ENCODE assay signal across 10 cellular contexts in genomic region chr19:35755160-35755549, GRCh38. TPM values are rescaled to one million over a fixed set of nuclear protein-coding genes. Genes with fewer than 3 reads are reported as not detected.
DNase-seq lines count a peak whose midpoint lies in the region; TF ChIP-seq lines count a peak whose summit lies in the region.
"Had no signal": no experiment of that assay in that cellular context is flagged by ENCODE, and none has a peak within 500 bp of the region (broad histone marks: within the 10 kb centered on the region; RNA-seq: fewer than 3 reads in every experiment).

No MANE protein-coding gene starts in this region.

- peaks cover 31% of the 10 kb centered on the region for H3K4me1 Mint-ChIP-seq in activated naive CD4-positive, alpha-beta T cell treated with anti-CD3 and anti-CD28 coated beads, Interleukin-2, amount 50 U/mL, for 24 hours
- H3K4me1 Mint-ChIP-seq in activated naive CD4-positive, alpha-beta T cell treated with anti-CD3 and anti-CD28 coated beads for 36 hours (ENCODE audit: low read depth) = peaks cover 20% of the 10 kb centered on the region
- H3K4me1 Mint-ChIP-seq in dendritic cell treated with granulocyte-macrophage colony-stimulating factor and Interleukin-4, amounts not matched to agents 40 ng/mL and 50 ng/mL, for 4 days (ENCODE audit: low read depth) = peaks cover 54% of the 10 kb centered on the region

- intact Hi-C loops in activated naive CD4-positive, alpha-beta T cell treated with anti-CD3 and anti-CD28 coated beads for 36 hours (cut with micrococcal nuclease) = no loop called here
- intact Hi-C loops in dendritic cell treated with granulocyte-macrophage colony-stimulating factor and Interleukin-4, amounts not matched to agents 40 ng/mL and 50 ng/mL, for 4 days (cut with micrococcal nuclease) = no loop called here
- intact Hi-C loops in transverse colon (cut with DNase I; ENCODE audit: low total_unique reads) = no loop called here

- H3K4me1 ChIP-seq in mucosa of rectum (ENCODE audit: control insufficient read depth in 2 of 2, insufficient read depth in 2 of 2, low read length in 2 of 2) (peaks cover 28% of the 10 kb centered on the region in 2 donors), transverse colon (peaks cover 16 to 42% (median 40%) of the 10 kb centered on the region in 4 donors)

- CTCF ChIA-PET in activated naive CD4-positive, alpha-beta T cell treated with anti-CD3 and anti-CD28 coated beads for 36 hours (lab: Charles Lee) = no interaction called here

- in situ Hi-C loops in transverse colon (cut with MboI; ENCODE audit: low pct_ligation_motif_present in 1 of 4, low pct_unique_long_range_greater_than_20kb in 1 of 4, low sequenced_read_pairs in 3 of 4) = no loop called here

- H3K27ac ChIP-seq in mucosa of rectum (ENCODE audit: low read depth in 2 of 2, low read length in 2 of 2) (peak overlapping the region; percentile 59 to 97), transverse colon (peak overlapping the region; percentile 96 to 99 (median 97))

- peaks cover 7% of the 10 kb centered on the region for H3K27me3 Mint-ChIP-seq in activated naive CD4-positive, alpha-beta T cell treated with anti-CD3 and anti-CD28 coated beads, Interleukin-2, amount 50 U/mL, for 24 hours
- H3K27me3 Mint-ChIP-seq in activated naive CD4-positive, alpha-beta T cell treated with anti-CD3 and anti-CD28 coated beads for 36 hours (ENCODE audit: low read depth) = peaks cover 8% of the 10 kb centered on the region
- H3K27me3 Mint-ChIP-seq in dendritic cell treated with granulocyte-macrophage colony-stimulating factor and Interleukin-4, amounts not matched to agents 40 ng/mL and 50 ng/mL, for 4 days = peaks cover 30% of the 10 kb centered on the region

- H3K9ac ChIP-seq in mucosa of rectum (ENCODE audit: low read depth in 1 of 2, low read length in 2 of 2) = peak overlapping the region in 1 of 2 donors; percentile 47

- peaks cover 4% of the 10 kb centered on the region for H3K36me3 Mint-ChIP-seq in activated naive CD4-positive, alpha-beta T cell treated with anti-CD3 and anti-CD28 coated beads, Interleukin-2, amount 50 U/mL, for 24 hours
- H3K36me3 Mint-ChIP-seq in activated naive CD4-positive, alpha-beta T cell treated with anti-CD3 and anti-CD28 coated beads for 36 hours (ENCODE audit: low read depth) = peaks cover 19% of the 10 kb centered on the region
- peaks cover 68% of the 10 kb centered on the region for H3K36me3 Mint-ChIP-seq in dendritic cell treated with granulocyte-macrophage colony-stimulating factor and Interleukin-4, amounts not matched to agents 40 ng/mL and 50 ng/mL, for 4 days (ENCODE audit: low read depth)

- no peaks in the 10 kb centered on the region for H3K9me3 Mint-ChIP-seq in activated naive CD4-positive, alpha-beta T cell treated with anti-CD3 and anti-CD28 coated beads, Interleukin-2, amount 50 U/mL, for 24 hours
- H3K9me3 Mint-ChIP-seq in activated naive CD4-positive, alpha-beta T cell treated with anti-CD3 and anti-CD28 coated beads for 36 hours = no peaks in the 10 kb centered on the region
- no peaks in the 10 kb centered on the region for H3K9me3 Mint-ChIP-seq in dendritic cell treated with granulocyte-macrophage colony-stimulating factor and Interleukin-4, amounts not matched to agents 40 ng/mL and 50 ng/mL, for 4 days

- H3K4me3 Mint-ChIP-seq in activated naive CD4-positive, alpha-beta T cell treated with anti-CD3 and anti-CD28 coated beads, Interleukin-2, amount 50 U/mL, for 24 hours = peak overlapping the region; percentile 36
- H3K4me3 Mint-ChIP-seq in activated naive CD4-positive, alpha-beta T cell treated with anti-CD3 and anti-CD28 coated beads for 36 hours = no peak overlapping the region
- H3K4me3 Mint-ChIP-seq in dendritic cell treated with granulocyte-macrophage colony-stimulating factor and Interleukin-4, amounts not matched to agents 40 ng/mL and 50 ng/mL, for 4 days = peak overlapping the region; percentile 51

- no peaks in the 10 kb centered on the region for H3K9me3 ChIP-seq in mucosa of rectum (ENCODE audit: control insufficient read depth in 2 of 2, low read length in 2 of 2)
- H3K9me3 ChIP-seq in transverse colon = no peaks in the 10 kb centered on the region

- 42 to 47% methylated on average over 5 to 15 of the region's 16 CpGs for WGBS in transverse colon (ENCODE audit: low coverage in 1 of 2), 2 donors

- H3K4me3 ChIP-seq in mucosa of rectum (ENCODE audit: low read length in 2 of 2) (peak overlapping the region; percentile 48 to 56), transverse colon (peak overlapping the region in 3 of 4 donors; percentile 35 to 92 (median 90))

- TF ChIP-seq POLR2A in transverse colon (IDR thresholded peaks at IDR 0.05) = no peak

- no peak for TF ChIP-seq EP300 in transverse colon (IDR thresholded peaks at IDR 0.05; ENCODE audit: low read depth)

- no peak for TF ChIP-seq CTCF in transverse colon (IDR thresholded peaks at IDR 0.05)

- peaks cover 15 to 18% of the 10 kb centered on the region in 2 donors for H3K36me3 ChIP-seq in mucosa of rectum (ENCODE audit: control insufficient read depth in 2 of 2, insufficient read depth in 2 of 2, low read length in 2 of 2)
- peaks cover 0 to 14% (median 3%) of the 10 kb centered on the region in 4 donors for H3K36me3 ChIP-seq in transverse colon

- peak overlapping the region; percentile 76 for H3K27ac Mint-ChIP-seq in activated naive CD4-positive, alpha-beta T cell treated with anti-CD3 and anti-CD28 coated beads, Interleukin-2, amount 50 U/mL, for 24 hours
- H3K27ac Mint-ChIP-seq in activated naive CD4-positive, alpha-beta T cell treated with anti-CD3 and anti-CD28 coated beads for 36 hours = no peak overlapping the region
- peak overlapping the region; percentile 25 for H3K27ac Mint-ChIP-seq in dendritic cell treated with granulocyte-macrophage colony-stimulating factor and Interleukin-4, amounts not matched to agents 40 ng/mL and 50 ng/mL, for 4 days

- no peak for DNase-seq in activated naive CD4-positive, alpha-beta T cell treated with anti-CD3 and anti-CD28 coated beads for 36 hours
- DNase-seq in transverse colon (no peak), NCI-H2029 treated with DMSO at 0.1 percent for 48 hours (lab: John Stamatoyannopoulos, UW) (no peak), AML-193 (lab: John Stamatoyannopoulos, UW) (no peak), NCI-H2029 (lab: John Stamatoyannopoulos, UW) (no peak)
- DNase-seq: occipital lobe, OCI-M1 had no signal

- H3K27me3 ChIP-seq in mucosa of rectum (ENCODE audit: control insufficient read depth in 2 of 2, insufficient read depth in 2 of 2, low read length in 2 of 2) (peaks cover 0 to 3% of the 10 kb centered on the region in 2 donors), transverse colon (peaks cover 3% of the 10 kb centered on the region)

RNA-seq across cellular contexts. Expression of gene HSPB6, which starts 1.7 kb away (rescaled TPM):
- under 1 TPM; 0.40 to 0.55 TPM for total RNA-seq in activated naive CD4-positive, alpha-beta T cell treated with anti-CD3 and anti-CD28 coated beads for 36 hours
- total RNA-seq in transverse colon = 100 to 1,000 TPM in 1 of 4 donors, 10 to 100 TPM in 3; 22.3 to 185 (median 43.9) TPM

RNA-seq across cellular contexts. Expression of gene PROSER3, which starts 2.8 kb away (rescaled TPM):
- 10 to 100 TPM; 45.3 to 47.4 TPM for total RNA-seq in activated naive CD4-positive, alpha-beta T cell treated with anti-CD3 and anti-CD28 coated beads for 36 hours
- total RNA-seq in transverse colon = 10 to 100 TPM in 2 of 4 donors, 1 to 10 TPM in 2; 9.2 to 42.8 (median 24.6) TPM

RNA-seq across cellular contexts. Expression of gene LIN37, which starts 6.8 kb away (rescaled TPM):
- total RNA-seq in activated naive CD4-positive, alpha-beta T cell treated with anti-CD3 and anti-CD28 coated beads for 36 hours = 1 to 10 TPM; 5.7 to 9.7 TPM
- 10 to 100 TPM; 10.5 to 41.1 (median 15.8) TPM for total RNA-seq in transverse colon

RNA-seq across cellular contexts. Expression of gene PSENEN, which starts 9.7 kb away (rescaled TPM):
- 10 to 100 TPM; 32.4 to 37.7 TPM for total RNA-seq in activated naive CD4-positive, alpha-beta T cell treated with anti-CD3 and anti-CD28 coated beads for 36 hours
- 10 to 100 TPM in 3 of 4 donors, 1 to 10 TPM in 1; 6.6 to 80.0 (median 56.8) TPM for total RNA-seq in transverse colon

RNA-seq across cellular contexts. Expression of gene U2AF1L4, which starts 9.9 kb away (rescaled TPM):
- 10 to 100 TPM; 41.8 to 44.2 TPM for total RNA-seq in activated naive CD4-positive, alpha-beta T cell treated with anti-CD3 and anti-CD28 coated beads for 36 hours
- total RNA-seq in transverse colon = 100 to 1,000 TPM in 1 of 4 donors, 10 to 100 TPM in 3; 34.8 to 122 (median 44.9) TPM

Comparison
In these comparisons a context has a peak if more than half of its experiments do, and no peak if none do; other contexts are left out.
1. RNA of gene HSPB6, which starts 1.7 kb away (total RNA-seq): 22.3 to 185 TPM in transverse colon; 0.40 to 0.55 TPM in activated naive CD4-positive, alpha-beta T cell treated with anti-CD3 and anti-CD28 coated beads for 36 hours; every median in the first group is over 10 times any median in the second.